17 cellular contexts compared by ENCODE assay signal in genomic region chr7:34564091-34564490, GRCh38.
"Had no signal": no experiment of that assay in that cellular context is flagged by ENCODE, and none has a peak within 500 bp of the region (broad histone marks: within the 10 kb centered on the region; RNA-seq: fewer than 3 reads in every experiment).

No MANE protein-coding gene starts in this region.

- H3K4me3 ChIP-seq: K562 had no signal

- DNase-seq: Kasumi-1, MM.1S, NCI-H1092 treated with DMSO at 0.1 percent for 48 hours, NCI-H1436, NCI-H187, NCI-H2029, NCI-H2081 treated with DMSO at 0.1 percent for 48 hours, NCI-H2171 treated with DMSO at 0.1 percent for 48 hours, NCI-H2227 treated with DMSO at 0.1 percent for 48 hours, NCI-H524, NCI-H526 treated with DMSO at 0.1 percent for 48 hours, NCI-H748 treated with DMSO at 0.1 percent for 48 hours, RPMI8226, SHP77, SK-N-SH, SW 1271 had no signal
